15 cellular contexts compared by ENCODE assay signal in genomic region chr15:73515520-73515919, GRCh38.
DNase-seq lines count a peak whose midpoint lies in the region; ATAC-seq and TF ChIP-seq lines count a peak whose summit lies in the region.
"Had no signal": no experiment of that assay in that cellular context is flagged by ENCODE, and none has a peak within 500 bp of the region (broad histone marks: within the 10 kb centered on the region; RNA-seq: fewer than 3 reads in every experiment).

No MANE protein-coding gene starts in this region.

- H3K27me3 ChIP-seq in left ventricle myocardium inferior (ENCODE audit: low read depth) (no peaks in the 10 kb centered on the region), trophoblast cell (ENCODE audit: insufficient read depth, low read length) (no peaks in the 10 kb centered on the region)

- H3K4ac ChIP-seq in trophoblast cell (ENCODE audit: low read depth, low read length) = no peak overlapping the region

- intact Hi-C loops in Right ventricle myocardium superior (cut with DNase I) (no loop called here), cardiac septum (cut with DNase I) (loop anchor here (10.0 kb wide), 1 partner anchor 151 kb away; the partner anchor contains the start of gene HCN4), left ventricle myocardium inferior (cut with micrococcal nuclease) (no loop called here)

- DNase-seq in Right ventricle myocardium superior (no peak), cardiac septum (ENCODE audit: low spot score) (no peak), SK-N-DZ (ENCODE audit: low spot score) (peak; percentile 68), left ventricle myocardium inferior (no peak), NCI-H1417 treated with DMSO at 0.1 percent for 48 hours (lab: John Stamatoyannopoulos, UW) (no peak), trophoblast cell (no peak), NCI-H345 treated with DMSO at 0.1 percent for 48 hours (lab: John Stamatoyannopoulos, UW; ENCODE audit: unreplicated experiment) (no peak)
- DNase-seq: C1 segment of cervical spinal cord; Caco-2; CD4-positive, alpha-beta memory T cell; DND-41; GF-D8; HCEC 1CT; HFFc6 had no signal

- TF ChIP-seq CTCF in left ventricle myocardium inferior (IDR thresholded peaks at IDR 0.05; ENCODE audit: borderline replicate concordance) = no peak

- H3K9me3 ChIP-seq in left ventricle myocardium inferior (replicated peaks) (peaks cover 3% of the 10 kb centered on the region), trophoblast cell (ENCODE audit: insufficient read depth, low read depth, low read length) (no peaks in the 10 kb centered on the region)
- H3K9me3 ChIP-seq: Caco-2 had no signal

- H3K14ac ChIP-seq in trophoblast cell (ENCODE audit: low read length) = no peak overlapping the region

- H3K18ac ChIP-seq in trophoblast cell (ENCODE audit: low read length) = no peak overlapping the region

- H3K79me1 ChIP-seq in trophoblast cell (ENCODE audit: low read length) = peaks cover 2% of the 10 kb centered on the region

- no peak overlapping the region for H3K23ac ChIP-seq in trophoblast cell (ENCODE audit: low read length)

- H3K4me2 ChIP-seq in trophoblast cell (ENCODE audit: low read length) = no peak overlapping the region

- WGBS in trophoblast cell (ENCODE audit: extremely low coverage, insufficient coverage, insufficient read length) = no CpG with 5 or more reads among the region's 1 CpG

- no peak overlapping the region for H2AFZ ChIP-seq in trophoblast cell (ENCODE audit: insufficient read depth, low read length, poor library complexity)

- H3K27ac ChIP-seq in left ventricle myocardium inferior (replicated peaks) = peak overlapping the region; percentile 79
- no peak overlapping the region for H3K27ac ChIP-seq in trophoblast cell (ENCODE audit: low read depth, low read length)

- H3K36me3 ChIP-seq in left ventricle myocardium inferior (no peaks in the 10 kb centered on the region), trophoblast cell (ENCODE audit: control insufficient read depth in 1 of 2, insufficient read depth in 2 of 2, low read length in 2 of 2) (no peaks in the 10 kb centered on the region)

- no peak overlapping the region for H2BK120ac ChIP-seq in trophoblast cell (ENCODE audit: insufficient read depth, low read length, poor library complexity)

- ATAC-seq in Right ventricle myocardium superior (ENCODE audit: poor library complexity) = peak; percentile 25
- ATAC-seq: HepG2 had no signal

- no peak overlapping the region for H2AK5ac ChIP-seq in trophoblast cell (ENCODE audit: low read length)

- no peak overlapping the region for H4K12ac ChIP-seq in trophoblast cell (ENCODE audit: low read depth, low read length)

- no peaks in the 10 kb centered on the region for H3K79me2 ChIP-seq in trophoblast cell (ENCODE audit: control insufficient read depth, insufficient read depth, low read length, poor library complexity)

- H3K4me1 ChIP-seq in left ventricle myocardium inferior (peaks cover 36% of the 10 kb centered on the region), trophoblast cell (ENCODE audit: control insufficient read depth in 1 of 2, insufficient read depth in 2 of 2, low read length in 2 of 2) (no peaks in the 10 kb centered on the region)
- H3K4me1 ChIP-seq: Caco-2 had no signal

- H3K4me3 ChIP-seq in left ventricle myocardium inferior (no peak overlapping the region), trophoblast cell (ENCODE audit: low read depth, low read length) (no peak overlapping the region)

- H2BK12ac ChIP-seq in trophoblast cell (ENCODE audit: low read length) = no peak overlapping the region

- H4K8ac ChIP-seq in trophoblast cell (ENCODE audit: low read depth, low read length) = no peak overlapping the region

- no peak overlapping the region for H3K9ac ChIP-seq in trophoblast cell (ENCODE audit: low read length)

- H2BK5ac ChIP-seq in trophoblast cell (ENCODE audit: low read depth, low read length, poor library complexity) = no peak overlapping the region

- H4K91ac ChIP-seq in trophoblast cell (ENCODE audit: low read depth, low read length) = no peak overlapping the region
